In genomic region chr12:83468988-83469908, GRCh38 we compare ENCODE assay signal across 23 cellular contexts.
DNase-seq lines count a peak whose midpoint lies in the region; ATAC-seq and TF ChIP-seq lines count a peak whose summit lies in the region.
"Had no signal": no experiment of that assay in that cellular context is flagged by ENCODE, and none has a peak within 500 bp of the region (broad histone marks: within the 10 kb centered on the region; RNA-seq: fewer than 3 reads in every experiment).

No MANE protein-coding gene starts in this region.

- TF ChIP-seq CTCF in PC-3 (conservative IDR thresholded peaks at IDR 0.05; ENCODE audit: low read depth, low read length), result no peak
- TF ChIP-seq CTCF in epithelial cell of esophagus (IDR thresholded peaks at IDR 0.05; ENCODE audit: insufficient read depth, low read depth, low read length, missing control alignments), result no peak
- no peak for TF ChIP-seq CTCF in retinal pigment epithelial cell (conservative IDR thresholded peaks at IDR 0.05; ENCODE audit: low read depth, low read length)

- H4K20me1 ChIP-seq in PC-3 (ENCODE audit: low read length), result no peaks in the 10 kb centered on the region

- ATAC-seq in PC-3, result peak; percentile 93
- ATAC-seq in HG02610 (IDR thresholded peaks at IDR 0.05; ENCODE audit: unreplicated experiment), result no peak

- H2AFZ ChIP-seq in PC-3 (ENCODE audit: low read length), result peak overlapping the region; percentile 6; the same call in 1 of the 2 replicates

- no peaks in the 10 kb centered on the region for H3K79me2 ChIP-seq in PC-3 (ENCODE audit: low read length)

- intact Hi-C loops in PC-3 (cut with micrococcal nuclease), result loop anchor here (1.0 to 10.0 kb wide), 2 partner anchors 45 to 1036 kb away; no protein-coding TSS in a partner anchor

- H3F3A ChIP-seq in PC-3 (ENCODE audit: low read length, unreplicated experiment), result no peaks in the 10 kb centered on the region

- H3K9ac ChIP-seq in PC-3 (ENCODE audit: low read length), result no peak overlapping the region
- H3K9ac ChIP-seq: KMS-11 had no signal

- POLR2A ChIA-PET in PC-3 (lab: Charles Lee; ENCODE audit: unreplicated experiment), result no interaction called here

- H3K36me3 ChIP-seq in PC-3 (ENCODE audit: low read depth, low read length), result no peaks in the 10 kb centered on the region

- H3K9me3 ChIP-seq in PC-3 (ENCODE audit: low read length), result no peaks in the 10 kb centered on the region

- H3K27me3 ChIP-seq in PC-3 (ENCODE audit: low read length), result no peaks in the 10 kb centered on the region

- H3K9me2 ChIP-seq in PC-3 (replicated peaks; ENCODE audit: low read length), result no peaks in the 10 kb centered on the region

- peak overlapping the region; percentile 38 for H3K4me2 ChIP-seq in PC-3 (ENCODE audit: low read length)
- H3K4me2 ChIP-seq: KMS-11 had no signal

- H3K4me3 ChIP-seq in PC-3 (ENCODE audit: low read length), result no peak overlapping the region
- H3K4me3 ChIP-seq in epithelial cell of esophagus (ENCODE audit: low read length), result no peak overlapping the region
- H3K4me3 ChIP-seq in retinal pigment epithelial cell (ENCODE audit: low read length), result no peak overlapping the region

- CTCF ChIA-PET in PC-3 (lab: Charles Lee), result interaction anchor here (0.6 to 1.2 kb wide), 3 partner anchors 32 to 1111 kb away, joined by 3 read pairs; partner anchors contain the start of genes CCDC59 and METTL25

- peak; percentile 84 for DNase-seq in PC-3
- DNase-seq in amniotic epithelial cell (ENCODE audit: low read depth), result peak; percentile 3
- peak; percentile 7 for DNase-seq in epithelial cell of esophagus (ENCODE audit: low read depth)
- peak; percentile 81 for DNase-seq in retinal pigment epithelial cell (ENCODE audit: low read depth)
- no peak for DNase-seq in NCI-H524 (lab: John Stamatoyannopoulos, UW)
- DNase-seq in KG1 (lab: John Stamatoyannopoulos, UW), result no peak
- DNase-seq: C1 segment of cervical spinal cord; CD4-positive, alpha-beta memory T cell; COR-L47; DMS53; H7; IMR-90; MV-4-11; NCI-H1105; NCI-H1436 treated with DMSO at 0.1 percent for 48 hours; NCI-H187 treated with DMSO at 0.1 percent for 48 hours; NCI-H2171 treated with DMSO at 0.1 percent for 48 hours; NCI-H524 treated with DMSO at 0.1 percent for 48 hours; NCI-H82; RPMI8226; SHP77 treated with DMSO at 0.1 percent for 48 hours had no signal

- BruUV-seq in PC-3 (replicated peaks; lab: Mats Ljungman, UMichigan), result no TSS peak

- H3K4me1 ChIP-seq in PC-3 (ENCODE audit: insufficient read depth, low read length), result peaks cover 16% of the 10 kb centered on the region

- peak overlapping the region; percentile 52 for H3K27ac ChIP-seq in PC-3 (ENCODE audit: low read length)
- H3K27ac ChIP-seq: KMS-11 had no signal

Comparison
In these comparisons a context has a peak if more than half of its experiments do, and no peak if none do; other contexts are left out.
1. DNase-seq: peak in PC-3 (single experiment), amniotic epithelial cell (single experiment), epithelial cell of esophagus (single experiment) and retinal pigment epithelial cell (single experiment); none in NCI-H524 (0 of 2) and KG1 (single experiment).